In genomic region chr1:84508510-84508909, GRCh38 we compare ENCODE assay signal across 16 cellular contexts. TPM values are rescaled to one million over a fixed set of nuclear protein-coding genes. Genes with fewer than 3 reads are reported as not detected.
"Had no signal": no experiment of that assay in that cellular context is flagged by ENCODE, and none has a peak within 500 bp of the region (broad histone marks: within the 10 kb centered on the region; RNA-seq: fewer than 3 reads in every experiment).

No MANE protein-coding gene starts in this region.

- DNase-seq: activated CD4-positive, alpha-beta T cell treated with anti-CD3 and anti-CD28 coated beads, Interleukin-2, amount 50 U/mL, for 1 hour; activated CD8-positive, alpha-beta memory T cell treated with anti-CD3 and anti-CD28 coated beads, Interleukin-2, amount 50 U/mL, for 4 hours; activated naive CD8-positive, alpha-beta T cell treated with anti-CD3 and anti-CD28 coated beads for 36 hours; foreskin keratinocyte; islet precursor cell; mucosa of descending colon; naive thymus-derived CD8-positive, alpha-beta T cell; ovary; stimulated activated CD4-positive, alpha-beta T cell treated with anti-CD3 and anti-CD28 coated beads, Interleukin-15, amount 100 ng/mL, for 24 hours; stimulated activated CD4-positive, alpha-beta T cell treated with anti-CD3 and anti-CD28 coated beads, Interleukin-4, amount 100 ng/mL, for 24 hours; SW 1271; upper lobe of right lung; WERI-Rb-1 had no signal

- H3K27me3 ChIP-seq: foreskin keratinocyte, ovary, SJSA1, upper lobe of right lung had no signal

- H3K4me3 Mint-ChIP-seq: activated naive CD8-positive, alpha-beta T cell treated with anti-CD3 and anti-CD28 coated beads for 36 hours; stimulated activated naive CD8-positive, alpha-beta T cell treated with anti-CD3 and anti-CD28 coated beads, Interleukin-15, Interleukin-2, amounts not matched to agents 100 ng/mL and 50 ng/mL, for 24 hours had no signal

- H3K27ac Mint-ChIP-seq: activated naive CD8-positive, alpha-beta T cell treated with anti-CD3 and anti-CD28 coated beads for 36 hours; stimulated activated naive CD8-positive, alpha-beta T cell treated with anti-CD3 and anti-CD28 coated beads, Interleukin-15, Interleukin-2, amounts not matched to agents 100 ng/mL and 50 ng/mL, for 24 hours had no signal

- H3K9me3 ChIP-seq: mucosa of descending colon, ovary, SJSA1, upper lobe of right lung had no signal

- H3K36me3 ChIP-seq: ovary, upper lobe of right lung had no signal

- H3K27me3 Mint-ChIP-seq: naive thymus-derived CD8-positive, alpha-beta T cell; stimulated activated naive CD8-positive, alpha-beta T cell treated with anti-CD3 and anti-CD28 coated beads, Interleukin-15, Interleukin-2, amounts not matched to agents 100 ng/mL and 50 ng/mL, for 24 hours had no signal

- H3K27ac ChIP-seq: foreskin keratinocyte, ovary, SJSA1, upper lobe of right lung, WERI-Rb-1 had no signal

- H3K4me3 ChIP-seq: mucosa of descending colon, ovary, SJSA1, upper lobe of right lung had no signal

- ATAC-seq: foreskin keratinocyte; left lobe of liver; mucosa of descending colon; naive thymus-derived CD8-positive, alpha-beta T cell; upper lobe of right lung had no signal

RNA-seq across cellular contexts. Expression of gene SPATA1, which starts 2.3 kb away (rescaled TPM):
- polyA plus RNA-seq: naive thymus-derived CD8-positive, alpha-beta T cell had no signal
